Comparison of ENCODE assay signal across 9 cellular contexts in genomic region chr7:13017325-13017853, GRCh38.
DNase-seq lines count a peak whose midpoint lies in the region; ATAC-seq and TF ChIP-seq lines count a peak whose summit lies in the region.
"Had no signal": no experiment of that assay in that cellular context is flagged by ENCODE, and none has a peak within 500 bp of the region (broad histone marks: within the 10 kb centered on the region; RNA-seq: fewer than 3 reads in every experiment).

No MANE protein-coding gene starts in this region.

- peak overlapping the region in 1 of 2 donors; percentile 16 for H3K4me3 ChIP-seq in cardiac fibroblast (replicated peaks in 1 of 2; ENCODE audit: low read depth in 2 of 2, low read length in 2 of 2)
- H3K4me3 ChIP-seq: BLaER1 treated with 17β-estradiol and CSF1 and Interleukin-3, amounts not matched to agents 10 nM and 100 nM had no signal

- TF ChIP-seq CTCF in cardiac fibroblast (IDR thresholded peaks at IDR 0.05; ENCODE audit: low read depth, low read length): no peak

- ATAC-seq in HG03354 (IDR thresholded peaks at IDR 0.05; ENCODE audit: poor library complexity, severe bottlenecking, unreplicated experiment) (no peak), GM18520 (IDR thresholded peaks at IDR 0.05; ENCODE audit: unreplicated experiment) (no peak)

- in situ Hi-C loops in ACHN (cut with HindIII; ENCODE audit: low pct_ligation_motif_present, low pct_unique_long_range_greater_than_20kb, low sequenced_read_pairs): no loop called here

- peak; percentile 53 for DNase-seq in ACHN
- DNase-seq in HuH-7 (ENCODE audit: low spot score): peak; percentile 37
- peak; percentile 38 to 76 for DNase-seq in cardiac fibroblast (ENCODE audit: low read depth in 2 of 2)
- peak; percentile 13 for DNase-seq in kidney glomerular epithelial cell (lab: John Stamatoyannopoulos, UW)
- DNase-seq in stimulated activated CD8-positive, alpha-beta memory T cell treated with anti-CD3 and anti-CD28 coated beads, Interleukin-4, amount 100 ng/mL, for 48 hours: no peak
- DNase-seq in activated CD8-positive, alpha-beta memory T cell treated with anti-CD3 and anti-CD28 coated beads, Interleukin-2, amount 50 U/mL, for 48 hours: no peak

Comparison
In these comparisons a context has a peak if more than half of its experiments do, and no peak if none do; other contexts are left out.
1. DNase-seq: peak in ACHN (single experiment), HuH-7 (single experiment), cardiac fibroblast (2 of 2) and kidney glomerular epithelial cell (single experiment); none in stimulated activated CD8-positive, alpha-beta memory T cell treated with anti-CD3 and anti-CD28 coated beads, Interleukin-4, amount 100 ng/mL, for 48 hours (single experiment) and activated CD8-positive, alpha-beta memory T cell treated with anti-CD3 and anti-CD28 coated beads, Interleukin-2, amount 50 U/mL, for 48 hours (single experiment).